ENCODE assay signal across 1 cellular context in the genomic region with DNA sequence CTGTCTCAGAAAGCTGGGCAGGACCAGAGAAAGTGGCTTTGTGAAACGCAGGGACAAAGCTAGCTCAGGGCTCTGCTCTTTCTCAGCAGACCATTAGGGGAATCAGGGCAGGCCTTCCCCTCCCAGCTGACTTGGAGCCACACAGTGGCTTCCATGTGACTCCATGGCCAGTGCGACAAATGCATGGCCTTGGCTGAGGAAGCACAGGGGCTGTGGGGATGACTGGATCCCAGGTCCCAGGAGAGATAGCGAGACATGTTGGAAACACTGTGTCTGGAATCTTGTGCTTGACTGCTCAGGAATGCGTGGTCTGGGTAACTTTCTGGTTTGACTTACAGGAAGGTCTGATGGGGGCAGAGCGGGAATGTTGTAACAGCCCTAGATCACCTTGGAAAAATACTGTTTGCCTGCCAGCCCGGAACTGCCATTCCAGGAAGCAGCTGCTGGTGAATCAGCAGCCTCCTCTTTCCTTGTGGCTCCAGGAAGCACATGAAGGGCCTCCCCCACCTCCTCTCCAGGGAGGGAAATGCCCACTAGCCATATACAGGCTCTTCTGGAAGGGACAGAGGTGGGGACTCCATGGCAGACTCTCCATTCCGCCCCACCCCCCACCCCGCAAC.
TF ChIP-seq lines count a peak whose summit lies in the region.

No MANE protein-coding gene starts in this region.

TF ChIP-seq in K562, 482 proteins besides CTCF, POLR2A, EP300 and RAD21 (continued from another document):
- TF ChIP-seq, protein P1, sequence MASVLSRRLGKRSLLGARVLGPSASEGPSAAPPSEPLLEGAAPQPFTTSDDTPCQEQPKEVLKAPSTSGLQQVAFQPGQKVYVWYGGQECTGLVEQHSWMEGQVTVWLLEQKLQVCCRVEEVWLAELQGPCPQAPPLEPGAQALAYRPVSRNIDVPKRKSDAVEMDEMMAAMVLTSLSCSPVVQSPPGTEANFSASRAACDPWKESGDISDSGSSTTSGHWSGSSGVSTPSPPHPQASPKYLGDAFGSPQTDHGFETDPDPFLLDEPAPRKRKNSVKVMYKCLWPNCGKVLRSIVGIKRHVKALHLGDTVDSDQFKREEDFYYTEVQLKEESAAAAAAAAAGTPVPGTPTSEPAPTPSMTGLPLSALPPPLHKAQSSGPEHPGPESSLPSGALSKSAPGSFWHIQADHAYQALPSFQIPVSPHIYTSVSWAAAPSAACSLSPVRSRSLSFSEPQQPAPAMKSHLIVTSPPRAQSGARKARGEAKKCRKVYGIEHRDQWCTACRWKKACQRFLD (CRISPR knock-in tag; IDR thresholded peaks at IDR 0.05): peak; percentile 44
- TF ChIP-seq, protein P2, sequence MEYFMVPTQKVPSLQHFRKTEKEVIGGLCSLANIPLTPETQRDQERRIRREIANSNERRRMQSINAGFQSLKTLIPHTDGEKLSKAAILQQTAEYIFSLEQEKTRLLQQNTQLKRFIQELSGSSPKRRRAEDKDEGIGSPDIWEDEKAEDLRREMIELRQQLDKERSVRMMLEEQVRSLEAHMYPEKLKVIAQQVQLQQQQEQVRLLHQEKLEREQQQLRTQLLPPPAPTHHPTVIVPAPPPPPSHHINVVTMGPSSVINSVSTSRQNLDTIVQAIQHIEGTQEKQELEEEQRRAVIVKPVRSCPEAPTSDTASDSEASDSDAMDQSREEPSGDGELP (CRISPR knock-in tag; IDR thresholded peaks at IDR 0.05; ENCODE audit: borderline replicate concordance): peak; percentile 27; the same call in 1 of the 2 replicates
- TF ChIP-seq TAL1 (IDR thresholded peaks at IDR 0.05): no peak
- TF ChIP-seq ZNF696 (CRISPR knock-in tag; conservative IDR thresholded peaks at IDR 0.05): no peak
- TF ChIP-seq NR4A1 (CRISPR knock-in tag; IDR thresholded peaks at IDR 0.05): no peak
- TF ChIP-seq NR4A1 (tag; IDR thresholded peaks at IDR 0.05): 0 out of 2 replicates have a peak, but pooled peaks have one; percentile 28
- TF ChIP-seq ZNF507 (tag; conservative IDR thresholded peaks at IDR 0.05): no peak
- TF ChIP-seq, protein P3, sequence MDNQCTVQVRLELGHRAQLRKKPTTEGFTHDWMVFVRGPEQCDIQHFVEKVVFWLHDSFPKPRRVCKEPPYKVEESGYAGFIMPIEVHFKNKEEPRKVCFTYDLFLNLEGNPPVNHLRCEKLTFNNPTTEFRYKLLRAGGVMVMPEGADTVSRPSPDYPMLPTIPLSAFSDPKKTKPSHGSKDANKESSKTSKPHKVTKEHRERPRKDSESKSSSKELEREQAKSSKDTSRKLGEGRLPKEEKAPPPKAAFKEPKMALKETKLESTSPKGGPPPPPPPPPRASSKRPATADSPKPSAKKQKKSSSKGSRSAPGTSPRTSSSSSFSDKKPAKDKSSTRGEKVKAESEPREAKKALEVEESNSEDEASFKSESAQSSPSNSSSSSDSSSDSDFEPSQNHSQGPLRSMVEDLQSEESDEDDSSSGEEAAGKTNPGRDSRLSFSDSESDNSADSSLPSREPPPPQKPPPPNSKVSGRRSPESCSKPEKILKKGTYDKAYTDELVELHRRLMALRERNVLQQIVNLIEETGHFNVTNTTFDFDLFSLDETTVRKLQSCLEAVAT (IDR thresholded peaks at IDR 0.05): no peak
- TF ChIP-seq, protein P4, sequence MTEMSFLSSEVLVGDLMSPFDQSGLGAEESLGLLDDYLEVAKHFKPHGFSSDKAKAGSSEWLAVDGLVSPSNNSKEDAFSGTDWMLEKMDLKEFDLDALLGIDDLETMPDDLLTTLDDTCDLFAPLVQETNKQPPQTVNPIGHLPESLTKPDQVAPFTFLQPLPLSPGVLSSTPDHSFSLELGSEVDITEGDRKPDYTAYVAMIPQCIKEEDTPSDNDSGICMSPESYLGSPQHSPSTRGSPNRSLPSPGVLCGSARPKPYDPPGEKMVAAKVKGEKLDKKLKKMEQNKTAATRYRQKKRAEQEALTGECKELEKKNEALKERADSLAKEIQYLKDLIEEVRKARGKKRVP (CRISPR knock-in tag; IDR thresholded peaks at IDR 0.05): no peak
- TF ChIP-seq ZNF644 (tag; IDR thresholded peaks at IDR 0.05; ENCODE audit: low read depth): no peak
- TF ChIP-seq, protein P5, sequence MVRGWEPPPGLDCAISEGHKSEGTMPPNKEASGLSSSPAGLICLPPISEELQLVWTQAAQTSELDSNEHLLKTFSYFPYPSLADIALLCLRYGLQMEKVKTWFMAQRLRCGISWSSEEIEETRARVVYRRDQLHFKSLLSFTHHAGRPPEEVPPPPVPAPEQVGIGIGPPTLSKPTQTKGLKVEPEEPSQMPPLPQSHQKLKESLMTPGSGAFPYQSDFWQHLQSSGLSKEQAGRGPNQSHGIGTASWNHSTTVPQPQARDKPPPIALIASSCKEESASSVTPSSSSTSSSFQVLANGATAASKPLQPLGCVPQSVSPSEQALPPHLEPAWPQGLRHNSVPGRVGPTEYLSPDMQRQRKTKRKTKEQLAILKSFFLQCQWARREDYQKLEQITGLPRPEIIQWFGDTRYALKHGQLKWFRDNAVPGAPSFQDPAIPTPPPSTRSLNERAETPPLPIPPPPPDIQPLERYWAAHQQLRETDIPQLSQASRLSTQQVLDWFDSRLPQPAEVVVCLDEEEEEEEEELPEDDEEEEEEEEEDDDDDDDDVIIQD (CRISPR knock-in tag; IDR thresholded peaks at IDR 0.05): no peak
- TF ChIP-seq, protein P6, sequence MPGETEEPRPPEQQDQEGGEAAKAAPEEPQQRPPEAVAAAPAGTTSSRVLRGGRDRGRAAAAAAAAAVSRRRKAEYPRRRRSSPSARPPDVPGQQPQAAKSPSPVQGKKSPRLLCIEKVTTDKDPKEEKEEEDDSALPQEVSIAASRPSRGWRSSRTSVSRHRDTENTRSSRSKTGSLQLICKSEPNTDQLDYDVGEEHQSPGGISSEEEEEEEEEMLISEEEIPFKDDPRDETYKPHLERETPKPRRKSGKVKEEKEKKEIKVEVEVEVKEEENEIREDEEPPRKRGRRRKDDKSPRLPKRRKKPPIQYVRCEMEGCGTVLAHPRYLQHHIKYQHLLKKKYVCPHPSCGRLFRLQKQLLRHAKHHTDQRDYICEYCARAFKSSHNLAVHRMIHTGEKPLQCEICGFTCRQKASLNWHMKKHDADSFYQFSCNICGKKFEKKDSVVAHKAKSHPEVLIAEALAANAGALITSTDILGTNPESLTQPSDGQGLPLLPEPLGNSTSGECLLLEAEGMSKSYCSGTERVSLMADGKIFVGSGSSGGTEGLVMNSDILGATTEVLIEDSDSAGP (CRISPR knock-in tag; IDR thresholded peaks at IDR 0.05): no peak
- 0 out of 4 replicates have a peak, but pooled peaks of 1 of the 2 experiments have one; percentile 32 for TF ChIP-seq SRF (CRISPR knock-in tag; IDR thresholded peaks at IDR 0.05)
- TF ChIP-seq, protein P7, sequence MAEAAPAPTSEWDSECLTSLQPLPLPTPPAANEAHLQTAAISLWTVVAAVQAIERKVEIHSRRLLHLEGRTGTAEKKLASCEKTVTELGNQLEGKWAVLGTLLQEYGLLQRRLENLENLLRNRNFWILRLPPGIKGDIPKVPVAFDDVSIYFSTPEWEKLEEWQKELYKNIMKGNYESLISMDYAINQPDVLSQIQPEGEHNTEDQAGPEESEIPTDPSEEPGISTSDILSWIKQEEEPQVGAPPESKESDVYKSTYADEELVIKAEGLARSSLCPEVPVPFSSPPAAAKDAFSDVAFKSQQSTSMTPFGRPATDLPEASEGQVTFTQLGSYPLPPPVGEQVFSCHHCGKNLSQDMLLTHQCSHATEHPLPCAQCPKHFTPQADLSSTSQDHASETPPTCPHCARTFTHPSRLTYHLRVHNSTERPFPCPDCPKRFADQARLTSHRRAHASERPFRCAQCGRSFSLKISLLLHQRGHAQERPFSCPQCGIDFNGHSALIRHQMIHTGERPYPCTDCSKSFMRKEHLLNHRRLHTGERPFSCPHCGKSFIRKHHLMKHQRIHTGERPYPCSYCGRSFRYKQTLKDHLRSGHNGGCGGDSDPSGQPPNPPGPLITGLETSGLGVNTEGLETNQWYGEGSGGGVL (CRISPR knock-in tag; IDR thresholded peaks at IDR 0.05): no peak
- TF ChIP-seq, protein P8, sequence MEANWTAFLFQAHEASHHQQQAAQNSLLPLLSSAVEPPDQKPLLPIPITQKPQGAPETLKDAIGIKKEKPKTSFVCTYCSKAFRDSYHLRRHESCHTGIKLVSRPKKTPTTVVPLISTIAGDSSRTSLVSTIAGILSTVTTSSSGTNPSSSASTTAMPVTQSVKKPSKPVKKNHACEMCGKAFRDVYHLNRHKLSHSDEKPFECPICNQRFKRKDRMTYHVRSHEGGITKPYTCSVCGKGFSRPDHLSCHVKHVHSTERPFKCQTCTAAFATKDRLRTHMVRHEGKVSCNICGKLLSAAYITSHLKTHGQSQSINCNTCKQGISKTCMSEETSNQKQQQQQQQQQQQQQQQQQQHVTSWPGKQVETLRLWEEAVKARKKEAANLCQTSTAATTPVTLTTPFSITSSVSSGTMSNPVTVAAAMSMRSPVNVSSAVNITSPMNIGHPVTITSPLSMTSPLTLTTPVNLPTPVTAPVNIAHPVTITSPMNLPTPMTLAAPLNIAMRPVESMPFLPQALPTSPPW (CRISPR knock-in tag; IDR thresholded peaks at IDR 0.05): no peak
- peak; percentile 32; the same call in 1 of the 2 replicates for TF ChIP-seq L3MBTL2 (IDR thresholded peaks at IDR 0.05)
- TF ChIP-seq DMBX1 (CRISPR knock-in tag; IDR thresholded peaks at IDR 0.05; ENCODE audit: borderline replicate concordance): peak; percentile 66; the same call in 1 of the 2 replicates
- no peak for TF ChIP-seq SIN3B (IDR thresholded peaks at IDR 0.05; ENCODE audit: low read depth)
- TF ChIP-seq, protein P9, sequence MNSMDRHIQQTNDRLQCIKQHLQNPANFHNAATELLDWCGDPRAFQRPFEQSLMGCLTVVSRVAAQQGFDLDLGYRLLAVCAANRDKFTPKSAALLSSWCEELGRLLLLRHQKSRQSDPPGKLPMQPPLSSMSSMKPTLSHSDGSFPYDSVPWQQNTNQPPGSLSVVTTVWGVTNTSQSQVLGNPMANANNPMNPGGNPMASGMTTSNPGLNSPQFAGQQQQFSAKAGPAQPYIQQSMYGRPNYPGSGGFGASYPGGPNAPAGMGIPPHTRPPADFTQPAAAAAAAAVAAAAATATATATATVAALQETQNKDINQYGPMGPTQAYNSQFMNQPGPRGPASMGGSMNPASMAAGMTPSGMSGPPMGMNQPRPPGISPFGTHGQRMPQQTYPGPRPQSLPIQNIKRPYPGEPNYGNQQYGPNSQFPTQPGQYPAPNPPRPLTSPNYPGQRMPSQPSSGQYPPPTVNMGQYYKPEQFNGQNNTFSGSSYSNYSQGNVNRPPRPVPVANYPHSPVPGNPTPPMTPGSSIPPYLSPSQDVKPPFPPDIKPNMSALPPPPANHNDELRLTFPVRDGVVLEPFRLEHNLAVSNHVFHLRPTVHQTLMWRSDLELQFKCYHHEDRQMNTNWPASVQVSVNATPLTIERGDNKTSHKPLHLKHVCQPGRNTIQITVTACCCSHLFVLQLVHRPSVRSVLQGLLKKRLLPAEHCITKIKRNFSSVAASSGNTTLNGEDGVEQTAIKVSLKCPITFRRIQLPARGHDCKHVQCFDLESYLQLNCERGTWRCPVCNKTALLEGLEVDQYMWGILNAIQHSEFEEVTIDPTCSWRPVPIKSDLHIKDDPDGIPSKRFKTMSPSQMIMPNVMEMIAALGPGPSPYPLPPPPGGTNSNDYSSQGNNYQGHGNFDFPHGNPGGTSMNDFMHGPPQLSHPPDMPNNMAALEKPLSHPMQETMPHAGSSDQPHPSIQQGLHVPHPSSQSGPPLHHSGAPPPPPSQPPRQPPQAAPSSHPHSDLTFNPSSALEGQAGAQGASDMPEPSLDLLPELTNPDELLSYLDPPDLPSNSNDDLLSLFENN (IDR thresholded peaks at IDR 0.05; ENCODE audit: low read depth in 2 of 2, low read length in 2 of 2): no peak
- TF ChIP-seq JUND (IDR thresholded peaks at IDR 0.05; ENCODE audit: borderline replicate concordance, low read depth, low read length): peak; percentile 44; the same call in 1 of the 2 replicates
- no peak for TF ChIP-seq JUND (tag; IDR thresholded peaks at IDR 0.05; ENCODE audit: borderline replicate concordance, low read depth, low read length)
- TF ChIP-seq, protein P10, sequence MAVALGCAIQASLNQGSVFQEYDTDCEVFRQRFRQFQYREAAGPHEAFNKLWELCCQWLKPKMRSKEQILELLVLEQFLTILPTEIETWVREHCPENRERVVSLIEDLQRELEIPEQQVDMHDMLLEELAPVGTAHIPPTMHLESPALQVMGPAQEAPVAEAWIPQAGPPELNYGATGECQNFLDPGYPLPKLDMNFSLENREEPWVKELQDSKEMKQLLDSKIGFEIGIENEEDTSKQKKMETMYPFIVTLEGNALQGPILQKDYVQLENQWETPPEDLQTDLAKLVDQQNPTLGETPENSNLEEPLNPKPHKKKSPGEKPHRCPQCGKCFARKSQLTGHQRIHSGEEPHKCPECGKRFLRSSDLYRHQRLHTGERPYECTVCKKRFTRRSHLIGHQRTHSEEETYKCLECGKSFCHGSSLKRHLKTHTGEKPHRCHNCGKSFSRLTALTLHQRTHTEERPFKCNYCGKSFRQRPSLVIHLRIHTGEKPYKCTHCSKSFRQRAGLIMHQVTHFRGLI (CRISPR knock-in tag; IDR thresholded peaks at IDR 0.05): no peak
- no peak for TF ChIP-seq MYNN (IDR thresholded peaks at IDR 0.05)
- no peak for TF ChIP-seq MYNN (CRISPR knock-in tag; IDR thresholded peaks at IDR 0.05)
- no peak for TF ChIP-seq E2F3 (CRISPR knock-in tag; IDR thresholded peaks at IDR 0.05)
